Comparison of ENCODE assay signal across 1 cellular context in the genomic region with DNA sequence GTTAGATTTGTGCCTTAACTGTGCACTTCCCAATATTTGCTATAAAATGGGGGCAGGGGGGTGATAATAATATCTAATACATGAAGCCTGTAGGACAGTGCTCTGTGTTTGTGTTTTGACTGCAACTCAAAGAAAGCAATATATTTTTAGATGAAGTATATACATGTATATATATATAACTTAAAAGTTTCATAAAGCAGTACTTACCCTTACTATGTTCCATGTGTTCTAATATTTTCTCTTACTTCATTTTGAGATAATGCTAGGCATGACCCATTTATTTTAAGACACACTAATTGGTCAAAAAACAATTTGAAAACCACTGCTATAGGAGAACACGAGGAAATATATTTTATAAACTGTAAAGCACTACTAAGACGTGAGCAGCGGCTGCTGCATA.
TF ChIP-seq lines count a peak whose summit lies in the region.

No MANE protein-coding gene starts in this region.

TF ChIP-seq in GM23338, 12 proteins besides CTCF, POLR2A, EP300 and RAD21:
- TF ChIP-seq, protein P1, sequence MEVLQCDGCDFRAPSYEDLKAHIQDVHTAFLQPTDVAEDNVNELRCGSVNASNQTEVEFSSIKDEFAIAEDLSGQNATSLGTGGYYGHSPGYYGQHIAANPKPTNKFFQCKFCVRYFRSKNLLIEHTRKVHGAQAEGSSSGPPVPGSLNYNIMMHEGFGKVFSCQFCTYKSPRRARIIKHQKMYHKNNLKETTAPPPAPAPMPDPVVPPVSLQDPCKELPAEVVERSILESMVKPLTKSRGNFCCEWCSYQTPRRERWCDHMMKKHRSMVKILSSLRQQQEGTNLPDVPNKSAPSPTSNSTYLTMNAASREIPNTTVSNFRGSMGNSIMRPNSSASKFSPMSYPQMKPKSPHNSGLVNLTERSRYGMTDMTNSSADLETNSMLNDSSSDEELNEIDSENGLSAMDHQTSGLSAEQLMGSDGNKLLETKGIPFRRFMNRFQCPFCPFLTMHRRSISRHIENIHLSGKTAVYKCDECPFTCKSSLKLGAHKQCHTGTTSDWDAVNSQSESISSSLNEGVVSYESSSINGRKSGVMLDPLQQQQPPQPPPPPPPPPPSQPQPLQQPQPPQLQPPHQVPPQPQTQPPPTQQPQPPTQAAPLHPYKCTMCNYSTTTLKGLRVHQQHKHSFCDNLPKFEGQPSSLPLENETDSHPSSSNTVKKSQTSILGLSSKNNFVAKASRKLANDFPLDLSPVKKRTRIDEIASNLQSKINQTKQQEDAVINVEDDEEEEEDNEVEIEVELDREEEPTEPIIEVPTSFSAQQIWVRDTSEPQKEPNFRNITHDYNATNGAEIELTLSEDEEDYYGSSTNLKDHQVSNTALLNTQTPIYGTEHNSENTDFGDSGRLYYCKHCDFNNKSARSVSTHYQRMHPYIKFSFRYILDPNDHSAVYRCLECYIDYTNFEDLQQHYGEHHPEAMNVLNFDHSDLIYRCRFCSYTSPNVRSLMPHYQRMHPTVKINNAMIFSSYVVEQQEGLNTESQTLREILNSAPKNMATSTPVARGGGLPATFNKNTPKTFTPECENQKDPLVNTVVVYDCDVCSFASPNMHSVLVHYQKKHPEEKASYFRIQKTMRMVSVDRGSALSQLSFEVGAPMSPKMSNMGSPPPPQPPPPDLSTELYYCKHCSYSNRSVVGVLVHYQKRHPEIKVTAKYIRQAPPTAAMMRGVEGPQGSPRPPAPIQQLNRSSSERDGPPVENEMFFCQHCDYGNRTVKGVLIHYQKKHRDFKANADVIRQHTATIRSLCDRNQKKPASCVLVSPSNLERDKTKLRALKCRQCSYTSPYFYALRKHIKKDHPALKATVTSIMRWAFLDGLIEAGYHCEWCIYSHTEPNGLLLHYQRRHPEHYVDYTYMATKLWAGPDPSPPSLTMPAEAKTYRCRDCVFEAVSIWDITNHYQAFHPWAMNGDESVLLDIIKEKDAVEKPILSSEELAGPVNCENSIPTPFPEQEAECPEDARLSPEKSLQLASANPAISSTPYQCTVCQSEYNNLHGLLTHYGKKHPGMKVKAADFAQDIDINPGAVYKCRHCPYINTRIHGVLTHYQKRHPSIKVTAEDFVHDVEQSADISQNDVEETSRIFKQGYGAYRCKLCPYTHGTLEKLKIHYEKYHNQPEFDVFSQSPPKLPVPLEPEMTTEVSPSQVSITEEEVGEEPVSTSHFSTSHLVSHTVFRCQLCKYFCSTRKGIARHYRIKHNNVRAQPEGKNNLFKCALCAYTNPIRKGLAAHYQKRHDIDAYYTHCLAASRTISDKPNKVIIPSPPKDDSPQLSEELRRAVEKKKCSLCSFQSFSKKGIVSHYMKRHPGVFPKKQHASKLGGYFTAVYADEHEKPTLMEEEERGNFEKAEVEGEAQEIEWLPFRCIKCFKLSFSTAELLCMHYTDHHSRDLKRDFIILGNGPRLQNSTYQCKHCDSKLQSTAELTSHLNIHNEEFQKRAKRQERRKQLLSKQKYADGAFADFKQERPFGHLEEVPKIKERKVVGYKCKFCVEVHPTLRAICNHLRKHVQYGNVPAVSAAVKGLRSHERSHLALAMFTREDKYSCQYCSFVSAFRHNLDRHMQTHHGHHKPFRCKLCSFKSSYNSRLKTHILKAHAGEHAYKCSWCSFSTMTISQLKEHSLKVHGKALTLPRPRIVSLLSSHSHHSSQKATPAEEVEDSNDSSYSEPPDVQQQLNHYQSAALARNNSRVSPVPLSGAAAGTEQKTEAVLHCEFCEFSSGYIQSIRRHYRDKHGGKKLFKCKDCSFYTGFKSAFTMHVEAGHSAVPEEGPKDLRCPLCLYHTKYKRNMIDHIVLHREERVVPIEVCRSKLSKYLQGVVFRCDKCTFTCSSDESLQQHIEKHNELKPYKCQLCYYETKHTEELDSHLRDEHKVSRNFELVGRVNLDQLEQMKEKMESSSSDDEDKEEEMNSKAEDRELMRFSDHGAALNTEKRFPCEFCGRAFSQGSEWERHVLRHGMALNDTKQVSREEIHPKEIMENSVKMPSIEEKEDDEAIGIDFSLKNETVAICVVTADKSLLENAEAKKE (CRISPR knock-in tag; IDR thresholded peaks at IDR 0.05) = no peak
- TF ChIP-seq NANOG (IDR thresholded peaks at IDR 0.05; ENCODE audit: borderline replicate concordance) = no peak
- TF ChIP-seq, protein P2, sequence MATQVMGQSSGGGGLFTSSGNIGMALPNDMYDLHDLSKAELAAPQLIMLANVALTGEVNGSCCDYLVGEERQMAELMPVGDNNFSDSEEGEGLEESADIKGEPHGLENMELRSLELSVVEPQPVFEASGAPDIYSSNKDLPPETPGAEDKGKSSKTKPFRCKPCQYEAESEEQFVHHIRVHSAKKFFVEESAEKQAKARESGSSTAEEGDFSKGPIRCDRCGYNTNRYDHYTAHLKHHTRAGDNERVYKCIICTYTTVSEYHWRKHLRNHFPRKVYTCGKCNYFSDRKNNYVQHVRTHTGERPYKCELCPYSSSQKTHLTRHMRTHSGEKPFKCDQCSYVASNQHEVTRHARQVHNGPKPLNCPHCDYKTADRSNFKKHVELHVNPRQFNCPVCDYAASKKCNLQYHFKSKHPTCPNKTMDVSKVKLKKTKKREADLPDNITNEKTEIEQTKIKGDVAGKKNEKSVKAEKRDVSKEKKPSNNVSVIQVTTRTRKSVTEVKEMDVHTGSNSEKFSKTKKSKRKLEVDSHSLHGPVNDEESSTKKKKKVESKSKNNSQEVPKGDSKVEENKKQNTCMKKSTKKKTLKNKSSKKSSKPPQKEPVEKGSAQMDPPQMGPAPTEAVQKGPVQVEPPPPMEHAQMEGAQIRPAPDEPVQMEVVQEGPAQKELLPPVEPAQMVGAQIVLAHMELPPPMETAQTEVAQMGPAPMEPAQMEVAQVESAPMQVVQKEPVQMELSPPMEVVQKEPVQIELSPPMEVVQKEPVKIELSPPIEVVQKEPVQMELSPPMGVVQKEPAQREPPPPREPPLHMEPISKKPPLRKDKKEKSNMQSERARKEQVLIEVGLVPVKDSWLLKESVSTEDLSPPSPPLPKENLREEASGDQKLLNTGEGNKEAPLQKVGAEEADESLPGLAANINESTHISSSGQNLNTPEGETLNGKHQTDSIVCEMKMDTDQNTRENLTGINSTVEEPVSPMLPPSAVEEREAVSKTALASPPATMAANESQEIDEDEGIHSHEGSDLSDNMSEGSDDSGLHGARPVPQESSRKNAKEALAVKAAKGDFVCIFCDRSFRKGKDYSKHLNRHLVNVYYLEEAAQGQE (IDR thresholded peaks at IDR 0.05; ENCODE audit: unreplicated experiment) = no peak
- no peak for TF ChIP-seq JUNB (IDR thresholded peaks at IDR 0.05; ENCODE audit: unreplicated experiment)
- TF ChIP-seq CREB1 (CRISPR knock-in tag; IDR thresholded peaks at IDR 0.05; ENCODE audit: low read depth) = no peak
- TF ChIP-seq EZH2phosphoT487 (IDR thresholded peaks at IDR 0.05; ENCODE audit: unreplicated experiment) = no peak
- TF ChIP-seq STAT1 (IDR thresholded peaks at IDR 0.05; ENCODE audit: unreplicated experiment) = no peak
- no peak for TF ChIP-seq EZH2 (IDR thresholded peaks at IDR 0.05; ENCODE audit: low read depth, unreplicated experiment)
- TF ChIP-seq, protein P3, sequence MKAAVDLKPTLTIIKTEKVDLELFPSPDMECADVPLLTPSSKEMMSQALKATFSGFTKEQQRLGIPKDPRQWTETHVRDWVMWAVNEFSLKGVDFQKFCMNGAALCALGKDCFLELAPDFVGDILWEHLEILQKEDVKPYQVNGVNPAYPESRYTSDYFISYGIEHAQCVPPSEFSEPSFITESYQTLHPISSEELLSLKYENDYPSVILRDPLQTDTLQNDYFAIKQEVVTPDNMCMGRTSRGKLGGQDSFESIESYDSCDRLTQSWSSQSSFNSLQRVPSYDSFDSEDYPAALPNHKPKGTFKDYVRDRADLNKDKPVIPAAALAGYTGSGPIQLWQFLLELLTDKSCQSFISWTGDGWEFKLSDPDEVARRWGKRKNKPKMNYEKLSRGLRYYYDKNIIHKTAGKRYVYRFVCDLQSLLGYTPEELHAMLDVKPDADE (IDR thresholded peaks at IDR 0.05) = no peak
- TF ChIP-seq ZNF114 (CRISPR knock-in tag; IDR thresholded peaks at IDR 0.05) = no peak
- TF ChIP-seq ZNF331 (CRISPR knock-in tag; IDR thresholded peaks at IDR 0.05; ENCODE audit: low read depth) = no peak
- TF ChIP-seq POLR2AphosphoS5 (IDR thresholded peaks at IDR 0.05; ENCODE audit: low read depth) = no peak
